In the genomic region with DNA sequence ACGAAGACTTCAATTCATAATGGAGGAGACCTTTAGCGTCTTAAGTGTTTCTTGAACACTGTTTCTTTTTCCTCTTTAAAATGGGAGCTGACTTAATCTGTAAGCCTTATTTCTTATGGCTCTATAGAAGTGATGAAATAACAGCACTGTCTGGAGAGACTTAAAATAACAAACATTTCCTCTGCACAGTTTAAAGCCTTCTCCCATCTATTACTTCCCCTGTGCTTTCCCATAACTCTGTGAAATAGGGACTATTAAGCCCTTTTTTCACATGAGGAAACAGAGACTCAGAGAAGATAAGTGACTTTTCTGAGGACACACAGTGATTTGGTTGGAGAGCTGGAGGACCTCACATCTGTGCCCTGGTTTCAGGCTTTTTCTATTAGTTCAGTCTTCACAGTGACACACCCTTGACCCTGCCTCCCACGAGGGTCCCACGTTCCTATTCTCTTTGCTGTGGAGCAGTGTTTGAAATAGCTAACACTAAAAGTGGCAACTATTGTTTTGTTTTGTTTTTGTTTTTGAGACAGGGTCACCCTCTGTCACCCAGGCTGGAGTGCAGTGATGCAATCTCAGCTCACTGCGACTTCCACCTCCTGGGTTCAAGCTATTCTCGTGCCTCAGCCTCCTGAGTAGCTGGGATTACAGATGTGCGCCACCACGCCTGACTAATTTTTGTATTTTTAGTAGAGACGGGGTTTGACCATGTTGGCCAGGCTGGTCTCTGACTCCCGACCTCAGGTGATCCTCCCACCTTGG, we compare ENCODE assay signal across 8 cellular contexts.
DNase-seq lines count a peak whose midpoint lies in the region; ATAC-seq and TF ChIP-seq lines count a peak whose summit lies in the region.
"Had no signal": no experiment of that assay in that cellular context is flagged by ENCODE, and none has a peak within 500 bp of the region (broad histone marks: within the 10 kb centered on the region; RNA-seq: fewer than 3 reads in every experiment).

No MANE protein-coding gene starts in this region.

- H3K27ac Mint-ChIP-seq in IgD-negative memory B cell = peak overlapping the region; percentile 92 to 95 (median 95)
- peak overlapping the region; percentile 87 for H3K27ac Mint-ChIP-seq in activated B cell treated with CpG ODN at 0.5 μM for 24 hours

- WGBS in spleen, 5 donors = 56 to 67% (median 61%) methylated on average over 10 of the region's 10 CpGs

- H3K4me3 Mint-ChIP-seq in IgD-negative memory B cell (peak overlapping the region; percentile 35 to 85 (median 74)), activated B cell treated with CpG ODN at 0.5 μM for 24 hours (peak overlapping the region; percentile 71)

- no peaks in the 10 kb centered on the region for H3K27me3 Mint-ChIP-seq in IgD-negative memory B cell
- H3K27me3 Mint-ChIP-seq in activated B cell treated with CpG ODN at 0.5 μM for 24 hours = no peaks in the 10 kb centered on the region

- TF ChIP-seq CTCF in activated B cell treated with CpG ODN at 0.5 μM for 24 hours (IDR thresholded peaks at IDR 0.05) (no peak), fibroblast of the aortic adventitia (IDR thresholded peaks at IDR 0.05; ENCODE audit: insufficient read depth, low read length) (no peak), spleen (IDR thresholded peaks at IDR 0.05 in 8 of 11, conservative IDR thresholded peaks at IDR 0.05 in 3 of 11) (no peak)

- ATAC-seq in activated B cell treated with CpG ODN at 0.5 μM for 24 hours (ENCODE audit: low read depth) = no peak
- ATAC-seq in HG02610 (IDR thresholded peaks at IDR 0.05; ENCODE audit: unreplicated experiment) = no peak

- CTCF ChIA-PET in activated B cell treated with CpG ODN at 0.5 μM for 24 hours (lab: Charles Lee) = interaction anchor here (1.2 kb wide), 1 partner anchor 13 kb away, joined by 5 read pairs; no protein-coding TSS in a partner anchor

- POLR2A ChIA-PET in activated B cell treated with CpG ODN at 0.5 μM for 24 hours (lab: Charles Lee) = interaction anchor here (0.6 to 4.3 kb wide), 13 partner anchors 8 to 1327 kb away, joined by 3 to 51 read pairs (median 5); a partner anchor contains a TSS

- H3K4me1 ChIP-seq in spleen = peaks cover 63 to 97% (median 85%) of the 10 kb centered on the region in 6 donors

- H3K4me1 Mint-ChIP-seq in IgD-negative memory B cell (peaks cover 38 to 75% (median 75%) of the 10 kb centered on the region in 3 donors), activated B cell treated with CpG ODN at 0.5 μM for 24 hours (peaks cover 96% of the 10 kb centered on the region)

- peaks cover 0 to 26% (median 0%) of the 10 kb centered on the region in 6 donors for H3K36me3 ChIP-seq in spleen

- peaks cover 0 to 4% (median 0%) of the 10 kb centered on the region in 8 donors for H3K9me3 ChIP-seq in spleen

- peaks cover 0 to 2% (median 0%) of the 10 kb centered on the region in 3 donors for H3K9me3 Mint-ChIP-seq in IgD-negative memory B cell
- H3K9me3 Mint-ChIP-seq in activated B cell treated with CpG ODN at 0.5 μM for 24 hours = peaks cover under 1% of the 10 kb centered on the region

- H3K27me3 ChIP-seq in spleen (replicated peaks in 1 of 7) = no peaks in the 10 kb centered on the region

- H3K27ac ChIP-seq in spleen = peak overlapping the region; percentile 69 to 90 (median 78)

- TF ChIP-seq POLR2A in spleen (IDR thresholded peaks at IDR 0.05) = no peak

- no peak for DNase-seq in activated B cell treated with CpG ODN at 0.5 μM for 24 hours
- DNase-seq in fibroblast of the aortic adventitia (ENCODE audit: low read depth) = peak; percentile 46
- DNase-seq in spleen = no peak
- DNase-seq in GM03348 (ENCODE audit: low spot score) = no peak
- DNase-seq in NCI-H2107 treated with DMSO at 0.1 percent for 48 hours (lab: John Stamatoyannopoulos, UW; ENCODE audit: unreplicated experiment) = no peak
- DNase-seq: GOT3 had no signal

- intact Hi-C loops in activated B cell treated with CpG ODN at 0.5 μM for 24 hours (cut with micrococcal nuclease) = loop anchor here (2.0 kb wide), 1 partner anchor 14 kb away; no protein-coding TSS in a partner anchor
- intact Hi-C loops in spleen (cut with DNase I; ENCODE audit: low total_unique reads) = no loop called here

- no peak overlapping the region for H3K4me3 ChIP-seq in fibroblast of the aortic adventitia (ENCODE audit: low read depth, low read length)
- peak overlapping the region in 1 of 8 donors; percentile 33 for H3K4me3 ChIP-seq in spleen

- H3K36me3 Mint-ChIP-seq in IgD-negative memory B cell (peaks cover 7% of the 10 kb centered on the region), activated B cell treated with CpG ODN at 0.5 μM for 24 hours (ENCODE audit: low read depth) (peaks cover 35% of the 10 kb centered on the region)
